1 cellular context compared by ENCODE assay signal in genomic region chr6:123801067-123801466, GRCh38.
TF ChIP-seq lines count a peak whose summit lies in the region.

No MANE protein-coding gene starts in this region.

TF ChIP-seq in HepG2, 621 proteins besides CTCF, POLR2A, EP300 and RAD21:
- TF ChIP-seq ZNF296 (CRISPR knock-in tag; conservative IDR thresholded peaks at IDR 0.05) (no peak), ATF7 (IDR thresholded peaks at IDR 0.05) (peak; percentile 77), ATF7 (CRISPR knock-in tag; IDR thresholded peaks at IDR 0.05) (no peak), CREB1 (IDR thresholded peaks at IDR 0.05) (peak; percentile 89), CREB1 (CRISPR knock-in tag; IDR thresholded peaks at IDR 0.05) (no peak)
